ENCODE assay signal across 26 cellular contexts in genomic region chrX:19085975-19086772, GRCh38. TPM values are rescaled to one million over a fixed set of nuclear protein-coding genes. Genes with fewer than 3 reads are reported as not detected.
A peak's percentile ranks its signal among the peaks of the same experiment; 100 is the strongest.
DNase-seq lines count a peak whose midpoint lies in the region; ATAC-seq and TF ChIP-seq lines count a peak whose summit lies in the region.
"Had no signal": no experiment of that assay in that cellular context is flagged by ENCODE, and none has a peak within 500 bp of the region (broad histone marks: within the 10 kb centered on the region; RNA-seq: fewer than 3 reads in every experiment).

No MANE protein-coding gene starts in this region.

- H3K4me1 ChIP-seq in left lung (no peaks in the 10 kb centered on the region), esophagus squamous epithelium (no peaks in the 10 kb centered on the region)
- H3K4me1 ChIP-seq: psoas muscle had no signal

- DNase-seq in A172 (ENCODE audit: low spot score) (peak; percentile 37), Kasumi-1 (lab: John Stamatoyannopoulos, UW) (peak; percentile 40 to 49), RPMI8226 (peak; percentile 8), left lung (no peak), G401 (ENCODE audit: low spot score) (no peak), esophagus squamous epithelium (lab: John Stamatoyannopoulos, UW) (no peak)
- DNase-seq in activated CD8-positive, alpha-beta memory T cell treated with anti-CD3 and anti-CD28 coated beads for 24 hours = no peak
- DNase-seq: activated CD4-positive, alpha-beta T cell treated with anti-CD3 and anti-CD28 coated beads, Interleukin-2, amount 10 ng/mL, durations not matched to agents 7 days and 5 days; activated CD8-positive, alpha-beta memory T cell treated with anti-CD3 and anti-CD28 coated beads, Interleukin-2, amount 10 ng/mL, durations not matched to agents 7 days and 5 days; activated naive CD4-positive, alpha-beta T cell treated with anti-CD3 and anti-CD28 coated beads, Interleukin-2, amount 50 U/mL, for 16 hours; Calu3; caudate nucleus; DND-41; HCEC 1CT; NCI-H1105 treated with DMSO at 0.1 percent for 48 hours; NCI-H2081; NCI-H774; psoas muscle; stimulated activated CD4-positive, alpha-beta T cell treated with anti-CD3 and anti-CD28 coated beads, Interleukin-1b, Interleukin-23, amount 100 ng/mL, for 48 hours had no signal

- TF ChIP-seq CTCF in left lung (IDR thresholded peaks at IDR 0.05) = no peak
- no peak for TF ChIP-seq CTCF in esophagus squamous epithelium (IDR thresholded peaks at IDR 0.05)

- peaks cover 0 to 7% of the 10 kb centered on the region in 2 donors for H3K9me3 ChIP-seq in left lung
- H3K9me3 ChIP-seq in esophagus squamous epithelium = peaks cover 0 to 6% (median 0%) of the 10 kb centered on the region in 3 donors

- H3K27me3 ChIP-seq in left lung = no peaks in the 10 kb centered on the region
- H3K27me3 ChIP-seq in esophagus squamous epithelium = no peaks in the 10 kb centered on the region

- no peak for TF ChIP-seq POLR2A in esophagus squamous epithelium (IDR thresholded peaks at IDR 0.05)

- in situ Hi-C loops in G401 (cut with HindIII; ENCODE audit: low sequenced_read_pairs) = no loop called here

- H3K36me3 ChIP-seq in left lung = no peaks in the 10 kb centered on the region
- H3K36me3 ChIP-seq in esophagus squamous epithelium = no peaks in the 10 kb centered on the region
- H3K36me3 ChIP-seq: BLaER1 treated with 17β-estradiol and CSF1 and Interleukin-3, amounts not matched to agents 10 nM and 100 nM had no signal

- H3K27ac ChIP-seq in left lung (no peak overlapping the region), esophagus squamous epithelium (no peak overlapping the region)
- H3K27ac ChIP-seq: BLaER1 treated with 17β-estradiol and CSF1 and Interleukin-3, amounts not matched to agents 10 nM and 100 nM; psoas muscle; skin epidermis; VCaP had no signal

- ATAC-seq in left lung (peak; percentile 40), HG02852 (IDR thresholded peaks at IDR 0.05; ENCODE audit: unreplicated experiment) (no peak)
- ATAC-seq: activated CD8-positive, alpha-beta memory T cell treated with anti-CD3 and anti-CD28 coated beads, Interleukin-2, amount 10 ng/mL, durations not matched to agents 7 days and 5 days; psoas muscle had no signal

- H3K4me3 ChIP-seq in left lung (no peak overlapping the region), esophagus squamous epithelium (no peak overlapping the region)
- H3K4me3 ChIP-seq: BLaER1 treated with 17β-estradiol and CSF1 and Interleukin-3, amounts not matched to agents 10 nM and 100 nM; psoas muscle; skin epidermis had no signal

- intact Hi-C loops in left lung (cut with DNase I) = no loop called here
- intact Hi-C loops in esophagus squamous epithelium (cut with DNase I) = no loop called here

- 65 to 75% methylated on average over 4 to 8 of the region's 8 CpGs for WGBS in esophagus squamous epithelium, 2 donors

RNA-seq across cellular contexts. Expression of gene ADGRG2, which starts 36.1 kb away (rescaled TPM):
- 5.8 and 6.5 TPM in 2 replicates for total RNA-seq in A172 (2014; rRNA removed; shearing (Covaris generic))
- total RNA-seq in left lung (1 to 10 TPM; 2.4 to 3.1 TPM), esophagus squamous epithelium (1 to 10 TPM in 1 of 4 donors, under 1 TPM in 3; 0.15 to 1.1 (median 0.56) TPM)
- not detected in 2 replicates for total RNA-seq in G401 (2014; rRNA removed; shearing (Covaris generic))
- total RNA-seq: activated CD4-positive, alpha-beta T cell treated with anti-CD3 and anti-CD28 coated beads, Interleukin-2, amount 10 ng/mL, durations not matched to agents 7 days and 5 days; activated CD8-positive, alpha-beta memory T cell treated with anti-CD3 and anti-CD28 coated beads, Interleukin-2, amount 10 ng/mL, durations not matched to agents 7 days and 5 days; activated T-helper 1 cell treated with anti-CD3 and anti-CD28 coated beads, Interleukin-12 subunit alpha, Interleukin-12 subunit beta, Interleukin-2, Interleukin-4 antibody, amounts not matched to agents 30 ng/mL and 10 ng/mL and 1 ng/mL, durations not matched to agents 14 hours and 24 hours and 36 hours; SK-MEL-5; T-helper 2 cell treated with Interferon-gamma antibody and Interleukin-4, amounts not matched to agents 100 ng/mL and 5 ng/mL, for 36 hours had no signal

Comparison
In these comparisons a context has a peak if more than half of its experiments do, and no peak if none do; other contexts are left out.
1. DNase-seq: peak in A172 (single experiment), Kasumi-1 (2 of 2) and RPMI8226 (single experiment); none in left lung (0 of 2), G401 (single experiment), esophagus squamous epithelium (single experiment) and activated CD8-positive, alpha-beta memory T cell treated with anti-CD3 and anti-CD28 coated beads for 24 hours (single experiment).